ENCODE assay signal across 20 cellular contexts in the genomic region with DNA sequence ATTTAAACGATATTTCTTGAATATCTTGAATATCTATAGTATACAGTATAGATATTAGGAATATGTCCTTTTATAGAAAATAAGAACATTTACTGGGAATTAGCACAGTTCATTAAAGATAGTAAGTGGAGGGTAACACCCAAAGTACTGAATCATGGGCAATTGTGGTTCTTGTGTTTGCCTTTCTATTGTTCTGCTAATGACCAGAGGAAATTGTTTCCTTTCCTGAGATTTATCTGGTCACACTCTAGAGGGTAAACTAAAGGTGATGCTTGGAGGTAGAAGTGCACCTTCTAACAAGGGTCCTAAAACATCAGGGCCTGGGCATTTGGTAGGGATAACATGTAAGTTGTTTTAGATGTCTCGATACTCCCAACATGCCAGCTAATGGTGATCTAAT.
"Had no signal": no experiment of that assay in that cellular context is flagged by ENCODE, and none has a peak within 500 bp of the region (broad histone marks: within the 10 kb centered on the region; RNA-seq: fewer than 3 reads in every experiment).

No MANE protein-coding gene starts in this region.

- H3K27ac ChIP-seq: neutrophil, pancreas, right lobe of liver, stomach, thyroid gland had no signal

- H3K9me3 Mint-ChIP-seq: effector memory CD8-positive, alpha-beta T cell; stimulated activated effector memory CD8-positive, alpha-beta T cell treated with anti-CD3 and anti-CD28 coated beads, Interleukin-12 subunit alpha, Interleukin-12 subunit beta, amount 100 ng/mL, for 72 hours; type B pancreatic cell had no signal

- H3K9me3 ChIP-seq: neutrophil, pancreas, right lobe of liver, thyroid gland had no signal

- H3K4me3 ChIP-seq: lung, pancreas, right lobe of liver, smooth muscle cell, stomach, thyroid gland had no signal

- DNase-seq: cortex of kidney; effector memory CD8-positive, alpha-beta T cell; midbrain; naive thymus-derived CD4-positive, alpha-beta T cell; nephron progenitor cell; pancreas; right lobe of liver; stimulated activated CD4-positive, alpha-beta T cell treated with anti-CD3 and anti-CD28 coated beads, Interleukin-12 subunit alpha, Interleukin-12 subunit beta, amount 100 ng/mL, for 4 hours; stimulated activated CD4-positive, alpha-beta T cell treated with anti-CD3 and anti-CD28 coated beads, Interleukin-2, amount 100 ng/mL, for 24 hours; stimulated activated CD4-positive, alpha-beta T cell treated with anti-CD3 and anti-CD28 coated beads, Interleukin-4, amount 100 ng/mL, for 24 hours; stimulated activated naive CD4-positive, alpha-beta T cell treated with Interleukin-2 at 50 U/mL for 16 hours; stomach; thyroid gland had no signal

- H3K4me1 Mint-ChIP-seq: memory B cell; naive thymus-derived CD4-positive, alpha-beta T cell; stimulated activated effector memory CD8-positive, alpha-beta T cell treated with anti-CD3 and anti-CD28 coated beads, Interleukin-12 subunit alpha, Interleukin-12 subunit beta, amount 100 ng/mL, for 72 hours had no signal

- H3K27ac Mint-ChIP-seq: effector memory CD8-positive, alpha-beta T cell; memory B cell; naive thymus-derived CD4-positive, alpha-beta T cell; nephron progenitor cell; stimulated activated effector memory CD8-positive, alpha-beta T cell treated with anti-CD3 and anti-CD28 coated beads, Interleukin-12 subunit alpha, Interleukin-12 subunit beta, amount 100 ng/mL, for 72 hours; type B pancreatic cell had no signal

- H3K4me1 ChIP-seq: pancreas, right lobe of liver, stomach, thyroid gland had no signal

- ATAC-seq: effector memory CD8-positive, alpha-beta T cell; left lobe of liver; naive thymus-derived CD4-positive, alpha-beta T cell; pancreas; right lobe of liver; stimulated activated effector memory CD8-positive, alpha-beta T cell treated with anti-CD3 and anti-CD28 coated beads, Interleukin-12 subunit alpha, Interleukin-12 subunit beta, amount 100 ng/mL, for 72 hours had no signal

- H3K4me3 Mint-ChIP-seq: effector memory CD8-positive, alpha-beta T cell; memory B cell; naive thymus-derived CD4-positive, alpha-beta T cell; nephron progenitor cell; stimulated activated effector memory CD8-positive, alpha-beta T cell treated with anti-CD3 and anti-CD28 coated beads, Interleukin-12 subunit alpha, Interleukin-12 subunit beta, amount 100 ng/mL, for 72 hours; type B pancreatic cell had no signal

- H3K4me2 ChIP-seq: smooth muscle cell had no signal

- H3K27me3 Mint-ChIP-seq: memory B cell had no signal

- H3K27me3 ChIP-seq: neutrophil, pancreas, right lobe of liver, stomach, thyroid gland had no signal

- H3K36me3 ChIP-seq: neutrophil, pancreas, right lobe of liver, stomach, thyroid gland had no signal

- H3K36me3 Mint-ChIP-seq: memory B cell; stimulated activated effector memory CD8-positive, alpha-beta T cell treated with anti-CD3 and anti-CD28 coated beads, Interleukin-12 subunit alpha, Interleukin-12 subunit beta, amount 100 ng/mL, for 72 hours; type B pancreatic cell had no signal
